35 cellular contexts compared by ENCODE assay signal in the genomic region with DNA sequence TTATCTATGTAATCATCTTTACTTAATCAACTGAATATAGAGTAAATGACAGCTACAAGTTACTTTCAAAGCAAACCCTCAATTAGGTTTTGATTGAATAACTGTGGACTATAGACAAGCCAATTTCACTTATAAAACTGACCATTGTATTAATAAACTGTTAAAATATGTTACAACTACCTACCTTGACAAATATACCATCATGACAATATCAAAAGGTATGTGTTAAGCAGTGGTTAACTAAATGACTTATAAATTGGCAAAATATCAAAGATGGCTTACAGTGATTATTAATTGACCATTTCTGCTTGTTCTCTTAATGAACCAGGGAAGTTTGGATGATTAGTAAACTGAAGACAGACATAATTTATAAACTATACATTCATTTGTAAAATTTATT. TPM values are rescaled to one million over a fixed set of nuclear protein-coding genes. Genes with fewer than 3 reads are reported as not detected.
"Had no signal": no experiment of that assay in that cellular context is flagged by ENCODE, and none has a peak within 500 bp of the region (broad histone marks: within the 10 kb centered on the region; RNA-seq: fewer than 3 reads in every experiment).

No MANE protein-coding gene starts in this region.

- H3K4me2 ChIP-seq: KMS-11, PC-9 had no signal

- H3K9me3 Mint-ChIP-seq: activated CD4-positive, alpha-beta memory T cell treated with anti-CD3 and anti-CD28 coated beads, Interleukin-2, amount 10 ng/mL, durations not matched to agents 7 days and 5 days; activated naive CD8-positive, alpha-beta T cell treated with anti-CD3 and anti-CD28 coated beads, Interleukin-2, amount 10 ng/mL, durations not matched to agents 7 days and 5 days; activated T-cell treated with anti-CD3 and anti-CD28 coated beads, Interleukin-2, amount 50 U/mL, for 72 hours; activated T-helper 17 cell treated with anti-CD3 and anti-CD28 coated beads, Interleukin-2, amount 50 U/mL, for 72 hours had no signal

- H3K36me3 ChIP-seq: ascending aorta, SJCRH30, WERI-Rb-1 had no signal

- H3K4me3 ChIP-seq: ascending aorta, body of pancreas, PC-9, SJCRH30, SK-N-MC had no signal

- H3K4me3 Mint-ChIP-seq: activated CD4-positive, alpha-beta memory T cell treated with anti-CD3 and anti-CD28 coated beads, Interleukin-2, amount 10 ng/mL, durations not matched to agents 7 days and 5 days; activated naive CD8-positive, alpha-beta T cell treated with anti-CD3 and anti-CD28 coated beads, Interleukin-2, amount 10 ng/mL, durations not matched to agents 7 days and 5 days; activated T-cell treated with anti-CD3 and anti-CD28 coated beads, Interleukin-2, amount 50 U/mL, for 72 hours; activated T-helper 17 cell treated with anti-CD3 and anti-CD28 coated beads, Interleukin-2, amount 50 U/mL, for 72 hours had no signal

- H3K36me3 Mint-ChIP-seq: activated naive CD8-positive, alpha-beta T cell treated with anti-CD3 and anti-CD28 coated beads, Interleukin-2, amount 10 ng/mL, durations not matched to agents 7 days and 5 days had no signal

- H3K27me3 ChIP-seq: ascending aorta, body of pancreas, SJCRH30 had no signal

- H3K9ac ChIP-seq: KMS-11 had no signal

- ATAC-seq: activated T-cell treated with anti-CD3 and anti-CD28 coated beads, Interleukin-2, amount 50 U/mL, for 72 hours; activated T-helper 17 cell treated with anti-CD3 and anti-CD28 coated beads, Interleukin-2, amount 50 U/mL, for 72 hours; body of pancreas had no signal

- H3K4me1 Mint-ChIP-seq: activated CD4-positive, alpha-beta memory T cell treated with anti-CD3 and anti-CD28 coated beads, Interleukin-2, amount 10 ng/mL, durations not matched to agents 7 days and 5 days; activated naive CD8-positive, alpha-beta T cell treated with anti-CD3 and anti-CD28 coated beads, Interleukin-2, amount 10 ng/mL, durations not matched to agents 7 days and 5 days; activated T-helper 17 cell treated with anti-CD3 and anti-CD28 coated beads, Interleukin-2, amount 50 U/mL, for 72 hours had no signal

- H2AFZ ChIP-seq: PC-9 had no signal

- H3K9me3 ChIP-seq: ascending aorta, body of pancreas, SJCRH30 had no signal

- H3K27ac ChIP-seq: ascending aorta, body of pancreas, KMS-11, PC-9, SJCRH30, SK-N-MC, WERI-Rb-1 had no signal

- H3K27ac Mint-ChIP-seq: activated CD4-positive, alpha-beta memory T cell treated with anti-CD3 and anti-CD28 coated beads, Interleukin-2, amount 10 ng/mL, durations not matched to agents 7 days and 5 days; activated naive CD8-positive, alpha-beta T cell treated with anti-CD3 and anti-CD28 coated beads, Interleukin-2, amount 10 ng/mL, durations not matched to agents 7 days and 5 days; activated T-cell treated with anti-CD3 and anti-CD28 coated beads, Interleukin-2, amount 50 U/mL, for 72 hours; activated T-helper 17 cell treated with anti-CD3 and anti-CD28 coated beads, Interleukin-2, amount 50 U/mL, for 72 hours had no signal

- DNase-seq: activated CD4-positive, alpha-beta memory T cell treated with anti-CD3 and anti-CD28 coated beads, Interleukin-2, amount 10 ng/mL, durations not matched to agents 7 days and 5 days; activated CD4-positive, alpha-beta T cell treated with anti-CD3 and anti-CD28 coated beads for 1 hour; activated CD4-positive, alpha-beta T cell treated with anti-CD3 and anti-CD28 coated beads for 48 hours; activated CD4-positive, CD25-positive, alpha-beta regulatory T cell; activated effector memory CD4-positive, alpha-beta T cell treated with anti-CD3 and anti-CD28 coated beads, Interleukin-2, amount 50 U/mL, for 16 hours; activated naive CD4-positive, alpha-beta T cell; activated naive CD4-positive, alpha-beta T cell treated with anti-CD3 and anti-CD28 coated beads, Interleukin-2, amount 50 U/mL, for 16 hours; activated naive CD8-positive, alpha-beta T cell treated with anti-CD3 and anti-CD28 coated beads, Interleukin-2, amount 10 ng/mL, durations not matched to agents 7 days and 5 days; activated T-cell treated with anti-CD3 and anti-CD28 coated beads, Interleukin-2, amount 50 U/mL, for 1 hour; activated T-cell treated with anti-CD3 and anti-CD28 coated beads, Interleukin-2, amount 50 U/mL, for 72 hours; amygdala; body of pancreas; central memory CD4-positive, alpha-beta T cell; MM.1S; MV-4-11; NCI-H1092 treated with DMSO at 0.1 percent for 48 hours; NCI-H1417; NCI-H1930; NCI-H2081 treated with DMSO at 0.1 percent for 48 hours; NCI-H226; NCI-H524 treated with DMSO at 0.1 percent for 48 hours; NK-92 treated with Interleukin-12 subunit alpha and Interleukin-12 subunit beta, amount 100 ng/mL, for 24 hours; SHP77; SJCRH30; T1000; WERI-Rb-1 had no signal

- H3K4me1 ChIP-seq: SJCRH30 had no signal

RNA-seq across cellular contexts. Expression of a gene that starts 46.2 kb away (rescaled TPM):
- total RNA-seq: activated CD4-positive, alpha-beta memory T cell treated with anti-CD3 and anti-CD28 coated beads, Interleukin-2, amount 10 ng/mL, durations not matched to agents 7 days and 5 days; activated CD8-positive, alpha-beta memory T cell treated with anti-CD3 and anti-CD28 coated beads for 36 hours; activated naive CD8-positive, alpha-beta T cell treated with anti-CD3 and anti-CD28 coated beads, Interleukin-2, amount 10 ng/mL, durations not matched to agents 7 days and 5 days; activated T-cell treated with anti-CD3 and anti-CD28 coated beads, Interleukin-2, amount 50 U/mL, for 72 hours; activated T-helper 17 cell treated with anti-CD3 and anti-CD28 coated beads, Interleukin-2, amount 50 U/mL, for 72 hours; LHCN-M2; T-helper 1 cell treated with Interleukin-12 subunit alpha and Interleukin-12 subunit beta and Interleukin-4 antibody, amounts not matched to agents 30 ng/mL and 1 ng/mL, for 36 hours; T-helper 2 cell treated with Interferon-gamma antibody and Interleukin-4, amounts not matched to agents 100 ng/mL and 5 ng/mL, for 36 hours had no signal
